Comparison of ENCODE assay signal across 21 cellular contexts in the genomic region with DNA sequence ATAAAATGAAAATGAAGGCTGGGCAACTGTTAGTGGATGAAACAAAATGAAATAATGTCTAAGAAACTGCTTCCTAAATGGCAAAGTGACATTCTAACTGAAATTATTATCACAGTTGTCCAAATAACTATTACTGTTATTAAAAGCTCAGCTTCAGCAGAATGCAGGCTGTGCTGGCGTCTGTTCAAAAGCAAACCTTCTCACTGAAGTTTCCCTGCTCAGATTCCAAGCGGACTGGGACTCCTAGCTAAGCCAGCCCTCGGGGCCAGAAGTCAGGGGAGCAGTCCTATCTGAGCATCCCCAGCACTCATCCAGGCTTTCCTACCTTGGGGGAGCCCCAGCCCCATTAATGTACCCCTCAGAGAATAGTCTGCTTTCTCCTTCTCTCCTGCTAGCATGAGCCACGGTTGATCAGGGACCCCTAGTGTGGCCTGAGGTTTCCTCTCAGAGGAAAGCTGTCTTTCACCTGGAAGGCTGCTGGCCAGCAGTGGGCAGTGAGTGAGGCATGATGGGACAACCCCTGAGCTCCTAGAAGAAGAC.
DNase-seq lines count a peak whose midpoint lies in the region; ATAC-seq and TF ChIP-seq lines count a peak whose summit lies in the region.
"Had no signal": no experiment of that assay in that cellular context is flagged by ENCODE, and none has a peak within 500 bp of the region (broad histone marks: within the 10 kb centered on the region; RNA-seq: fewer than 3 reads in every experiment).

No MANE protein-coding gene starts in this region.

- no peak overlapping the region for H2AFZ ChIP-seq in GM23248

- intact Hi-C loops in left ventricle myocardium inferior (cut with micrococcal nuclease): no loop called here
- intact Hi-C loops in esophagus muscularis mucosa (cut with DNase I): no loop called here

- H3K4me2 ChIP-seq in GM23248 (ENCODE audit: unreplicated experiment): no peak overlapping the region
- H3K4me2 ChIP-seq: A549 had no signal

- no peaks in the 10 kb centered on the region for H3K27me3 ChIP-seq in right atrium auricular region
- peaks cover 66% of the 10 kb centered on the region for H3K27me3 ChIP-seq in left ventricle myocardium inferior (ENCODE audit: low read depth)
- H3K27me3 ChIP-seq in SJCRH30: no peaks in the 10 kb centered on the region
- H3K27me3 ChIP-seq in esophagus muscularis mucosa: peaks cover 0 to 28% (median 0%) of the 10 kb centered on the region in 4 donors
- H3K27me3 ChIP-seq in GM23248 (replicated peaks; ENCODE audit: insufficient read depth): no peaks in the 10 kb centered on the region

- no peaks in the 10 kb centered on the region for H3F3A ChIP-seq in GM23248 (ENCODE audit: insufficient read depth)

- DNase-seq in right atrium auricular region (ENCODE audit: low spot score): peak; percentile 13
- DNase-seq in left ventricle myocardium inferior: no peak
- peak; percentile 44 to 68 for DNase-seq in SJCRH30
- DNase-seq in esophagus muscularis mucosa (ENCODE audit: extremely low spot score): peak; percentile 66
- DNase-seq in anterior cingulate cortex (lab: John Stamatoyannopoulos, UW): no peak
- no peak for DNase-seq in stimulated activated CD4-positive, alpha-beta T cell treated with anti-CD3 and anti-CD28 coated beads, Interleukin-4, amount 100 ng/mL, for 4 hours
- no peak for DNase-seq in GM23248
- DNase-seq: AML-193; CD4-positive, CD25-positive, alpha-beta regulatory T cell; CD8-positive, alpha-beta memory T cell; COR-L47; DMS 273 treated with DMSO at 0.1 percent for 48 hours; DMS53; GOT3; H7; HFFc6 had no signal

- no peak for TF ChIP-seq POLR2A in esophagus muscularis mucosa (IDR thresholded peaks at IDR 0.05; ENCODE audit: low read depth)

- H3K9ac ChIP-seq in GM23248: no peak overlapping the region

- no peaks in the 10 kb centered on the region for H3K4me1 ChIP-seq in right atrium auricular region
- H3K4me1 ChIP-seq in left ventricle myocardium inferior: no peaks in the 10 kb centered on the region
- peaks cover 19% of the 10 kb centered on the region for H3K4me1 ChIP-seq in SJCRH30
- H3K4me1 ChIP-seq in esophagus muscularis mucosa: no peaks in the 10 kb centered on the region
- no peaks in the 10 kb centered on the region for H3K4me1 ChIP-seq in GM23248 (ENCODE audit: insufficient read depth)
- H3K4me1 ChIP-seq: A549 had no signal

- no peaks in the 10 kb centered on the region for H3K36me3 ChIP-seq in right atrium auricular region
- H3K36me3 ChIP-seq in left ventricle myocardium inferior: no peaks in the 10 kb centered on the region
- no peaks in the 10 kb centered on the region for H3K36me3 ChIP-seq in SJCRH30
- H3K36me3 ChIP-seq in esophagus muscularis mucosa: no peaks in the 10 kb centered on the region
- no peaks in the 10 kb centered on the region for H3K36me3 ChIP-seq in GM23248 (ENCODE audit: low read depth)

- H3K9me2 ChIP-seq in GM23248 (ENCODE audit: insufficient read depth): no peaks in the 10 kb centered on the region

- no peak for ATAC-seq in GM18519 (IDR thresholded peaks at IDR 0.05; ENCODE audit: low FRiP score, unreplicated experiment)
- ATAC-seq: A549, HCT116, HepG2 had no signal

- H3K4me3 ChIP-seq in right atrium auricular region (no peak overlapping the region), left ventricle myocardium inferior (no peak overlapping the region), SJCRH30 (0 out of 2 replicates have a peak overlapping the region, but pooled peaks have one; percentile 12), esophagus muscularis mucosa (no peak overlapping the region), GM23248 (no peak overlapping the region)
- H3K4me3 ChIP-seq: A549 had no signal

- H4K20me1 ChIP-seq in GM23248 (ENCODE audit: insufficient read depth): no peaks in the 10 kb centered on the region

- in situ Hi-C loops in GM23248 (cut with MboI): no loop called here

- TF ChIP-seq CTCF in right atrium auricular region (IDR thresholded peaks at IDR 0.05) (no peak), left ventricle myocardium inferior (IDR thresholded peaks at IDR 0.05; ENCODE audit: borderline replicate concordance) (no peak), esophagus muscularis mucosa (IDR thresholded peaks at IDR 0.05) (no peak)

- no peak overlapping the region for H3K27ac ChIP-seq in right atrium auricular region
- H3K27ac ChIP-seq in left ventricle myocardium inferior (replicated peaks): no peak overlapping the region
- H3K27ac ChIP-seq in SJCRH30: peak overlapping the region; percentile 51
- H3K27ac ChIP-seq in esophagus muscularis mucosa (replicated peaks in 1 of 4): no peak overlapping the region
- no peak overlapping the region for H3K27ac ChIP-seq in GM23248
- H3K27ac ChIP-seq: 22Rv1, A549 had no signal

- H3K9me3 ChIP-seq in right atrium auricular region (peaks cover 0 to 2% of the 10 kb centered on the region in 2 donors), left ventricle myocardium inferior (replicated peaks) (peaks cover 22% of the 10 kb centered on the region), SJCRH30 (replicated peaks) (peaks cover 8% of the 10 kb centered on the region; the same call in 1 of the 2 replicates), esophagus muscularis mucosa (peaks cover 0 to 3% (median 2%) of the 10 kb centered on the region in 4 donors), GM23248 (ENCODE audit: low read depth) (no peaks in the 10 kb centered on the region)
- H3K9me3 ChIP-seq: A549 had no signal

- TF ChIP-seq EP300 in esophagus muscularis mucosa (IDR thresholded peaks at IDR 0.05): no peak

- no peaks in the 10 kb centered on the region for H3K79me2 ChIP-seq in GM23248 (ENCODE audit: insufficient read depth)

- WGBS in esophagus muscularis mucosa: 33% methylated on average over 3 of the region's 4 CpGs
- 5 to 9% methylated on average over 4 of the region's 4 CpGs for WGBS in GM23248 (ENCODE audit: low coverage in 1 of 2, low lambda C conversion rate in 2 of 2, missing lambda C conversion rate in 2 of 2), 2 experiments

Comparison
In these comparisons a context has a peak if more than half of its experiments do, and no peak if none do; other contexts are left out.
1. DNase-seq: peak in right atrium auricular region (single experiment), SJCRH30 (2 of 2) and esophagus muscularis mucosa (single experiment); none in left ventricle myocardium inferior (single experiment), anterior cingulate cortex (0 of 58), stimulated activated CD4-positive, alpha-beta T cell treated with anti-CD3 and anti-CD28 coated beads, Interleukin-4, amount 100 ng/mL, for 4 hours (0 of 2) and GM23248 (single experiment).